Comparison of ENCODE assay signal across 22 cellular contexts in genomic region chr21:25465263-25465662, GRCh38.
DNase-seq lines count a peak whose midpoint lies in the region; ATAC-seq, FAIRE-seq and TF ChIP-seq lines count a peak whose summit lies in the region.
"Had no signal": no experiment of that assay in that cellular context is flagged by ENCODE, and none has a peak within 500 bp of the region (broad histone marks: within the 10 kb centered on the region; RNA-seq: fewer than 3 reads in every experiment).

No MANE protein-coding gene starts in this region.

- RAD21 ChIA-PET in GM12878 (lab: Charles Lee; ENCODE audit: unreplicated experiment): interaction anchor here (0.8 to 3.5 kb wide), 16 partner anchors 9 to 167 kb away, joined by 3 to 21 read pairs (median 4); no protein-coding TSS in a partner anchor

- ATAC-seq in activated naive CD4-positive, alpha-beta T cell treated with anti-CD3 and anti-CD28 coated beads, Interleukin-2, amount 50 U/mL, for 72 hours: peak in 1 of 2 donors; percentile 38
- ATAC-seq in HG02885 (IDR thresholded peaks at IDR 0.05; ENCODE audit: poor library complexity, unreplicated experiment) (peak; percentile 18), GM12878 (peak; percentile 33)
- ATAC-seq: Right ventricle myocardium inferior had no signal

- no peak for TF ChIP-seq CTCF in GM12878 (IDR thresholded peaks at IDR 0.05 in 2 of 3, conservative IDR thresholded peaks at IDR 0.05 in 1 of 3; ENCODE audit: control insufficient read depth in 2 of 3, extremely low read depth in 1 of 3, insufficient read depth in 1 of 3, low read depth in 3 of 3, low read length in 3 of 3)

- DNase-seq in activated CD4-positive, alpha-beta T cell treated with anti-CD3 and anti-CD28 coated beads, Interleukin-2, amount 10 ng/mL, durations not matched to agents 24 days and 14 days: no peak
- no peak for DNase-seq in activated CD4-positive, alpha-beta T cell treated with anti-CD3 and anti-CD28 coated beads, Interleukin-2, amount 10 ng/mL, durations not matched to agents 7 days and 5 days
- DNase-seq in activated naive CD4-positive, alpha-beta T cell treated with anti-CD3 and anti-CD28 coated beads, Interleukin-2, amount 50 U/mL, for 72 hours (ENCODE audit: low spot score in 2 of 2): no peak
- no peak for DNase-seq in activated naive CD4-positive, alpha-beta T cell treated with anti-CD3 and anti-CD28 coated beads, Interleukin-2, amount 10 ng/mL, durations not matched to agents 7 days and 5 days
- DNase-seq in GM12878 (ENCODE audit: low read depth, low spot score) (no peak), SIG-M5 (lab: John Stamatoyannopoulos, UW) (no peak)
- no peak for DNase-seq in activated effector memory CD4-positive, alpha-beta T cell treated with anti-CD3 and anti-CD28 coated beads, Interleukin-2, amount 50 U/mL, for 16 hours
- DNase-seq: BE2C; Caco-2; CD4-positive, alpha-beta T cell; H7; MV-4-11; NCI-H1694 treated with DMSO at 0.1 percent for 48 hours; NCI-H748 treated with DMSO at 0.1 percent for 48 hours; NK-92 treated with Interleukin-12 subunit alpha and Interleukin-12 subunit beta, amount 100 ng/mL, for 24 hours had no signal

- H3K9ac ChIP-seq in GM12878 (ENCODE audit: control insufficient read depth, insufficient read depth, low read length): no peak overlapping the region
- H3K9ac ChIP-seq: KMS-11 had no signal

- intact Hi-C loops in activated CD4-positive, alpha-beta T cell treated with anti-CD3 and anti-CD28 coated beads, Interleukin-2, amount 10 ng/mL, durations not matched to agents 24 days and 14 days (cut with micrococcal nuclease): no loop called here
- intact Hi-C loops in GM12878 (cut with micrococcal nuclease; ENCODE audit: unreplicated experiment): loop anchor here (2.0 kb wide), 2 partner anchors 38 to 96 kb away; no protein-coding TSS in a partner anchor

- TF ChIP-seq RAD21 in GM12878 (IDR thresholded peaks at IDR 0.05; ENCODE audit: insufficient read depth, low read depth, low read length): no peak

- no peak overlapping the region for H2AFZ ChIP-seq in GM12878 (ENCODE audit: control insufficient read depth, low read depth, low read length)

- H3K36me3 Mint-ChIP-seq in activated CD4-positive, alpha-beta T cell treated with anti-CD3 and anti-CD28 coated beads, Interleukin-2, amount 10 ng/mL, durations not matched to agents 24 days and 14 days (ENCODE audit: low read depth): peaks cover 12% of the 10 kb centered on the region
- peaks cover 4% of the 10 kb centered on the region for H3K36me3 Mint-ChIP-seq in activated CD4-positive, alpha-beta T cell treated with anti-CD3 and anti-CD28 coated beads, Interleukin-2, amount 10 ng/mL, durations not matched to agents 7 days and 5 days (ENCODE audit: low read depth)
- peaks cover 0 to 35% of the 10 kb centered on the region in 2 donors for H3K36me3 Mint-ChIP-seq in activated naive CD4-positive, alpha-beta T cell treated with anti-CD3 and anti-CD28 coated beads, Interleukin-2, amount 50 U/mL, for 72 hours
- H3K36me3 Mint-ChIP-seq in activated naive CD4-positive, alpha-beta T cell treated with anti-CD3 and anti-CD28 coated beads, Interleukin-2, amount 10 ng/mL, durations not matched to agents 7 days and 5 days: no peaks in the 10 kb centered on the region

- H3K36me3 ChIP-seq in GM12878 (ENCODE audit: control insufficient read depth in 2 of 2, insufficient read depth in 2 of 2, low read length in 1 of 2): no peaks in the 10 kb centered on the region
- H3K36me3 ChIP-seq: BE2C had no signal

- SMC1A ChIA-PET in GM12878 (lab: Charles Lee; ENCODE audit: uncharacterized antibody, unreplicated experiment): interaction anchor here (0.8 to 4.4 kb wide), 19 partner anchors 9 to 103 kb away, joined by 3 to 39 read pairs (median 4); no protein-coding TSS in a partner anchor

- peak overlapping the region; percentile 17 for H3K4me3 Mint-ChIP-seq in activated CD4-positive, alpha-beta T cell treated with anti-CD3 and anti-CD28 coated beads, Interleukin-2, amount 10 ng/mL, durations not matched to agents 24 days and 14 days
- no peak overlapping the region for H3K4me3 Mint-ChIP-seq in activated CD4-positive, alpha-beta T cell treated with anti-CD3 and anti-CD28 coated beads, Interleukin-2, amount 10 ng/mL, durations not matched to agents 7 days and 5 days
- no peak overlapping the region for H3K4me3 Mint-ChIP-seq in activated naive CD4-positive, alpha-beta T cell treated with anti-CD3 and anti-CD28 coated beads, Interleukin-2, amount 10 ng/mL, durations not matched to agents 7 days and 5 days
- H3K4me3 Mint-ChIP-seq: CD4-positive, alpha-beta T cell had no signal

- no peaks in the 10 kb centered on the region for H4K20me1 ChIP-seq in GM12878 (ENCODE audit: control insufficient read depth, insufficient read depth)

- in situ Hi-C loops in GM12878 (cut with MboI): no loop called here

- H3K9me3 ChIP-seq in GM12878 (replicated peaks; ENCODE audit: control insufficient read depth, insufficient read depth, low read length): peaks cover 14% of the 10 kb centered on the region; the same call in 2 of the 3 replicates
- H3K9me3 ChIP-seq: BE2C, Caco-2 had no signal

- no TSS peak for BruUV-seq in GM12878 (replicated peaks; lab: Mats Ljungman, UMichigan)

- H3K4me1 ChIP-seq in GM12878 (ENCODE audit: control insufficient read depth, insufficient read depth, low read length): peaks cover 34% of the 10 kb centered on the region
- H3K4me1 ChIP-seq: BE2C, Caco-2 had no signal

- H3K27ac Mint-ChIP-seq in activated CD4-positive, alpha-beta T cell treated with anti-CD3 and anti-CD28 coated beads, Interleukin-2, amount 10 ng/mL, durations not matched to agents 24 days and 14 days: peak overlapping the region; percentile 98
- H3K27ac Mint-ChIP-seq in activated CD4-positive, alpha-beta T cell treated with anti-CD3 and anti-CD28 coated beads, Interleukin-2, amount 10 ng/mL, durations not matched to agents 7 days and 5 days: no peak overlapping the region
- H3K27ac Mint-ChIP-seq in activated naive CD4-positive, alpha-beta T cell treated with anti-CD3 and anti-CD28 coated beads, Interleukin-2, amount 50 U/mL, for 72 hours: peak overlapping the region; percentile 93 to 100
- H3K27ac Mint-ChIP-seq in activated naive CD4-positive, alpha-beta T cell treated with anti-CD3 and anti-CD28 coated beads, Interleukin-2, amount 10 ng/mL, durations not matched to agents 7 days and 5 days: no peak overlapping the region

- no peaks in the 10 kb centered on the region for H3K27me3 Mint-ChIP-seq in activated CD4-positive, alpha-beta T cell treated with anti-CD3 and anti-CD28 coated beads, Interleukin-2, amount 10 ng/mL, durations not matched to agents 24 days and 14 days
- no peaks in the 10 kb centered on the region for H3K27me3 Mint-ChIP-seq in activated CD4-positive, alpha-beta T cell treated with anti-CD3 and anti-CD28 coated beads, Interleukin-2, amount 10 ng/mL, durations not matched to agents 7 days and 5 days
- no peaks in the 10 kb centered on the region for H3K27me3 Mint-ChIP-seq in activated naive CD4-positive, alpha-beta T cell treated with anti-CD3 and anti-CD28 coated beads, Interleukin-2, amount 10 ng/mL, durations not matched to agents 7 days and 5 days
- H3K27me3 Mint-ChIP-seq: CD4-positive, alpha-beta T cell had no signal

- TF ChIP-seq EP300 in GM12878 (IDR thresholded peaks at IDR 0.05; ENCODE audit: borderline replicate concordance in 1 of 2, control insufficient read depth in 1 of 2, low read depth in 2 of 2, low read length in 2 of 2): no peak

- H3K4me2 ChIP-seq in GM12878 (ENCODE audit: control insufficient read depth, insufficient read depth): no peak overlapping the region
- H3K4me2 ChIP-seq: KMS-11 had no signal

- H3K27me3 ChIP-seq in GM12878 (replicated peaks in 1 of 2; ENCODE audit: control insufficient read depth in 2 of 2, insufficient read depth in 2 of 2, low read length in 1 of 2): no peaks in the 10 kb centered on the region
- H3K27me3 ChIP-seq: BE2C had no signal

- POLR2A ChIA-PET in activated CD4-positive, alpha-beta T cell treated with anti-CD3 and anti-CD28 coated beads, Interleukin-2, amount 10 ng/mL, durations not matched to agents 7 days and 5 days (lab: Charles Lee): interaction anchor here (0.5 kb wide), 1 partner anchor 88 kb away, joined by 4 read pairs; no protein-coding TSS in a partner anchor
- POLR2A ChIA-PET in GM12878 (lab: Charles Lee): interaction anchor here (0.6 to 2.5 kb wide), 5 partner anchors 9 to 43 kb away, joined by 3 to 8 read pairs (median 5); no protein-coding TSS in a partner anchor

- peaks cover 42% of the 10 kb centered on the region for H3K4me1 Mint-ChIP-seq in activated CD4-positive, alpha-beta T cell treated with anti-CD3 and anti-CD28 coated beads, Interleukin-2, amount 10 ng/mL, durations not matched to agents 24 days and 14 days
- peaks cover 38% of the 10 kb centered on the region for H3K4me1 Mint-ChIP-seq in activated CD4-positive, alpha-beta T cell treated with anti-CD3 and anti-CD28 coated beads, Interleukin-2, amount 10 ng/mL, durations not matched to agents 7 days and 5 days
- H3K4me1 Mint-ChIP-seq in activated naive CD4-positive, alpha-beta T cell treated with anti-CD3 and anti-CD28 coated beads, Interleukin-2, amount 10 ng/mL, durations not matched to agents 7 days and 5 days: peaks cover 18% of the 10 kb centered on the region

- peaks cover 28% of the 10 kb centered on the region for H3K79me2 ChIP-seq in GM12878 (ENCODE audit: control insufficient read depth, insufficient read depth, low read length)

- FAIRE-seq in GM12878 (lab: Jason Lieb, UNC): no peak
- FAIRE-seq: A204.1, G401.6, RCC 7860 had no signal

- CTCF ChIA-PET in activated CD4-positive, alpha-beta T cell treated with anti-CD3 and anti-CD28 coated beads, Interleukin-2, amount 10 ng/mL, durations not matched to agents 7 days and 5 days (lab: Charles Lee): interaction anchor here (0.8 to 0.9 kb wide), 2 partner anchors 19 to 142 kb away, joined by 3 to 4 read pairs; partner anchors contain the start of gene MRPL39
- CTCF ChIA-PET in activated naive CD4-positive, alpha-beta T cell treated with anti-CD3 and anti-CD28 coated beads, Interleukin-2, amount 10 ng/mL, durations not matched to agents 7 days and 5 days (lab: Charles Lee): interaction anchor here (1.4 kb wide), 1 partner anchor 96 kb away, joined by 4 read pairs; no protein-coding TSS in a partner anchor
- CTCF ChIA-PET in GM12878 (lab: Yijun Ruan, JAX): interaction anchor here (0.9 to 2.2 kb wide), 6 partner anchors 38 to 143 kb away, joined by 3 to 8 read pairs (median 4); no protein-coding TSS in a partner anchor

- peak overlapping the region; percentile 22; the same call in 1 of the 2 replicates for H3K4me3 ChIP-seq in GM12878

- peaks cover 8% of the 10 kb centered on the region for H3K9me3 Mint-ChIP-seq in activated CD4-positive, alpha-beta T cell treated with anti-CD3 and anti-CD28 coated beads, Interleukin-2, amount 10 ng/mL, durations not matched to agents 24 days and 14 days
- peaks cover 10% of the 10 kb centered on the region for H3K9me3 Mint-ChIP-seq in activated CD4-positive, alpha-beta T cell treated with anti-CD3 and anti-CD28 coated beads, Interleukin-2, amount 10 ng/mL, durations not matched to agents 7 days and 5 days
- peaks cover 4 to 8% of the 10 kb centered on the region in 2 donors for H3K9me3 Mint-ChIP-seq in activated naive CD4-positive, alpha-beta T cell treated with anti-CD3 and anti-CD28 coated beads, Interleukin-2, amount 50 U/mL, for 72 hours
- H3K9me3 Mint-ChIP-seq in activated naive CD4-positive, alpha-beta T cell treated with anti-CD3 and anti-CD28 coated beads, Interleukin-2, amount 10 ng/mL, durations not matched to agents 7 days and 5 days: peaks cover 3% of the 10 kb centered on the region
- H3K9me3 Mint-ChIP-seq: CD4-positive, alpha-beta T cell had no signal

- H3K27ac ChIP-seq in GM12878 (ENCODE audit: control insufficient read depth, insufficient read depth): peak overlapping the region; percentile 87
- H3K27ac ChIP-seq: HL-60, KMS-11 had no signal

- TF ChIP-seq POLR2A in GM12878 (IDR thresholded peaks at IDR 0.05; ENCODE audit: low read depth, low read length): no peak

Comparison
In these comparisons a context has a peak if more than half of its experiments do, and no peak if none do; other contexts are left out.
1. H3K27ac Mint-ChIP-seq: peak in activated CD4-positive, alpha-beta T cell treated with anti-CD3 and anti-CD28 coated beads, Interleukin-2, amount 10 ng/mL, durations not matched to agents 24 days and 14 days (single experiment) and activated naive CD4-positive, alpha-beta T cell treated with anti-CD3 and anti-CD28 coated beads, Interleukin-2, amount 50 U/mL, for 72 hours (2 of 2); none in activated CD4-positive, alpha-beta T cell treated with anti-CD3 and anti-CD28 coated beads, Interleukin-2, amount 10 ng/mL, durations not matched to agents 7 days and 5 days (single experiment) and activated naive CD4-positive, alpha-beta T cell treated with anti-CD3 and anti-CD28 coated beads, Interleukin-2, amount 10 ng/mL, durations not matched to agents 7 days and 5 days (single experiment).